ENCODE assay signal across 25 cellular contexts in genomic region chr2:74658516-74658915, GRCh38. TPM values are rescaled to one million over a fixed set of nuclear protein-coding genes. Genes with fewer than 3 reads are reported as not detected.
DNase-seq lines count a peak whose midpoint lies in the region; TF ChIP-seq lines count a peak whose summit lies in the region.
"Had no signal": no experiment of that assay in that cellular context is flagged by ENCODE, and none has a peak within 500 bp of the region (broad histone marks: within the 10 kb centered on the region; RNA-seq: fewer than 3 reads in every experiment).

No MANE protein-coding gene starts in this region.

- H3K4me3 ChIP-seq in testis: no peak overlapping the region
- H3K4me3 ChIP-seq: GM12878, left lung, pancreas, SK-N-MC, tibial nerve had no signal

- peaks cover 8% of the 10 kb centered on the region for H3K4me1 ChIP-seq in testis
- H3K4me1 ChIP-seq: pancreas had no signal

- peak; percentile 84 for DNase-seq in GM04503 (ENCODE audit: low read depth)
- peak; percentile 73 for DNase-seq in RKO (ENCODE audit: low spot score)
- peak; percentile 77 for DNase-seq in fibroblast of peridontal ligament (ENCODE audit: extremely low read depth)
- no peak for DNase-seq in middle frontal gyrus (ENCODE audit: extremely low spot score, low spot score)
- no peak for DNase-seq in CD1c-positive myeloid dendritic cell (ENCODE audit: extremely low spot score)
- DNase-seq in NCI-H345 (lab: John Stamatoyannopoulos, UW): no peak
- DNase-seq in testis: no peak
- DNase-seq: activated CD4-positive, alpha-beta T cell treated with anti-CD3 and anti-CD28 coated beads for 4 hours; activated T-cell treated with anti-CD3 and anti-CD28 coated beads for 4 hours; caudate nucleus; CD8-positive, alpha-beta T cell; effector CD8-positive, alpha-beta T cell; Karpas-422; left lung; NCI-H146; NCI-H524; OCI-M1; pancreas; stimulated activated CD4-positive, alpha-beta T cell treated with anti-CD3 and anti-CD28 coated beads, Interleukin-4, amount 100 ng/mL, for 24 hours; stimulated activated CD8-positive, alpha-beta memory T cell treated with anti-CD3 and anti-CD28 coated beads, Interleukin-4, amount 100 ng/mL, for 48 hours had no signal

- H3K27ac ChIP-seq in testis: no peak overlapping the region
- H3K27ac ChIP-seq: left lung, pancreas, SK-N-MC, tibial nerve had no signal

- H3K9me3 ChIP-seq in testis: no peaks in the 10 kb centered on the region
- H3K9me3 ChIP-seq: left lung, pancreas, tibial nerve had no signal

- no peaks in the 10 kb centered on the region for H3K27me3 ChIP-seq in testis
- H3K27me3 ChIP-seq: pancreas, tibial nerve had no signal

- TF ChIP-seq CTCF in testis (IDR thresholded peaks at IDR 0.05): no peak

- TF ChIP-seq POLR2A in testis (IDR thresholded peaks at IDR 0.05): no peak

- no peaks in the 10 kb centered on the region for H3K36me3 ChIP-seq in testis (ENCODE audit: low read depth, missing control alignments)
- H3K36me3 ChIP-seq: left lung, pancreas had no signal

- WGBS in testis, 2 donors: 90 to 94% methylated on average over 2 of the region's 2 CpGs

- intact Hi-C loops in testis (cut with DNase I; ENCODE audit: low total_unique reads): no loop called here

RNA-seq across cellular contexts. Expression of gene SEMA4F, which starts 4.5 kb away (rescaled TPM):
- total RNA-seq in testis: 10 to 100 TPM; 13.3 to 14.3 TPM
- 9.1 TPM for polyA plus RNA-seq in testis (ENCODE audit: insufficient read depth, low read depth, low replicate concordance)

RNA-seq across cellular contexts. Expression of gene M1AP, which starts 10.4 kb away (rescaled TPM):
- 10 to 100 TPM; 11.7 to 14.0 TPM for total RNA-seq in testis
- 21.4 TPM for polyA plus RNA-seq in testis (ENCODE audit: insufficient read depth, low read depth, low replicate concordance)
- total RNA-seq: activated naive CD4-positive, alpha-beta T cell treated with anti-CD3 and anti-CD28 coated beads, Interleukin-2, amount 50 U/mL, for 72 hours; CD8-positive, alpha-beta T cell; H4 had no signal

Comparison
In these comparisons a context has a peak if more than half of its experiments do, and no peak if none do; other contexts are left out.
1. DNase-seq: peak in GM04503 (single experiment), RKO (single experiment) and fibroblast of peridontal ligament (single experiment); none in middle frontal gyrus (single experiment), CD1c-positive myeloid dendritic cell (single experiment), NCI-H345 (single experiment) and testis (single experiment).